1 cellular context compared by ENCODE assay signal in genomic region chr19:20661150-20661819, GRCh38.
A peak's percentile ranks its signal among the peaks of the same experiment; 100 is the strongest.
TF ChIP-seq lines count a peak whose summit lies in the region.

TSS of gene ZNF626 (minus strand) at chr19:20661571. CDS start at chr19:20661446, 125 bp downstream.

TF ChIP-seq in H1, 55 proteins besides CTCF, POLR2A, EP300 and RAD21 (continued from another document):
- TF ChIP-seq USF2 (IDR thresholded peaks at IDR 0.05; ENCODE audit: low read length) (no peak), SP1 (IDR thresholded peaks at IDR 0.05; ENCODE audit: low read depth, low read length) (peak; percentile 96), CREB1 (IDR thresholded peaks at IDR 0.05) (no peak; the same call in 1 of the 2 replicates), SP4 (IDR thresholded peaks at IDR 0.05; ENCODE audit: low read length) (0 out of 2 replicates have a peak, but pooled peaks have one; percentile 70), YY1 (IDR thresholded peaks at IDR 0.05; ENCODE audit: low read depth, low read length) (peak; percentile 62; the same call in 1 of the 2 replicates), RFX5 (IDR thresholded peaks at IDR 0.05; ENCODE audit: borderline replicate concordance, low read depth, low read length) (no peak), KDM1A (IDR thresholded peaks at IDR 0.05; ENCODE audit: borderline replicate concordance, low read length) (no peak), SAP30 (IDR thresholded peaks at IDR 0.05; ENCODE audit: insufficient read depth, insufficient replicate concordance, low read length) (no peak), PHF8 (conservative IDR thresholded peaks at IDR 0.05; ENCODE audit: low read depth, low read length) (peak; percentile 78), SRF (IDR thresholded peaks at IDR 0.05; ENCODE audit: low read depth, low read length) (no peak), BCL11A (IDR thresholded peaks at IDR 0.05; ENCODE audit: low read depth in 2 of 2, low read length in 2 of 2) (no peak), CEBPB (IDR thresholded peaks at IDR 0.05; ENCODE audit: low read depth, low read length) (no peak), CBX8 (IDR thresholded peaks at IDR 0.05; ENCODE audit: borderline replicate concordance, low read depth, low read length) (no peak), RNF2 (IDR thresholded peaks at IDR 0.05; ENCODE audit: borderline replicate concordance, low read depth, low read length, missing control alignments, poor library complexity, severe bottlenecking) (no peak), SIN3A (conservative IDR thresholded peaks at IDR 0.05 in 1 of 2, IDR thresholded peaks at IDR 0.05 in 1 of 2; ENCODE audit: low read depth in 1 of 2, low read length in 2 of 2) (no peak; a peak in 1 of 4 replicates), BACH1 (IDR thresholded peaks at IDR 0.05; ENCODE audit: low read length) (no peak), HDAC2 (IDR thresholded peaks at IDR 0.05; ENCODE audit: borderline replicate concordance in 1 of 2, low read depth in 2 of 2, low read length in 2 of 2) (no peak), FOSL1 (IDR thresholded peaks at IDR 0.05; ENCODE audit: insufficient read depth, low read depth, low read length) (no peak), TCF12 (IDR thresholded peaks at IDR 0.05; ENCODE audit: low read depth, low read length) (no peak), NRF1 (IDR thresholded peaks at IDR 0.05; ENCODE audit: low read depth, low read length) (no peak), SIX5 (IDR thresholded peaks at IDR 0.05; ENCODE audit: low read depth, low read length) (no peak), POU5F1 (IDR thresholded peaks at IDR 0.05; ENCODE audit: low read depth, low read length) (no peak), RBBP5 (IDR thresholded peaks at IDR 0.05; ENCODE audit: borderline replicate concordance, low read depth, low read length) (no peak), NANOG (IDR thresholded peaks at IDR 0.05; ENCODE audit: insufficient read depth, low read depth, low read length, poor library complexity, severe bottlenecking) (no peak), CHD7 (IDR thresholded peaks at IDR 0.05; ENCODE audit: insufficient replicate concordance, low read length) (no peak), ATF3 (IDR thresholded peaks at IDR 0.05; ENCODE audit: insufficient read depth, low read depth, low read length) (no peak), MAX (IDR thresholded peaks at IDR 0.05) (0 out of 2 replicates have a peak, but pooled peaks have one; percentile 7), JUN (IDR thresholded peaks at IDR 0.05; ENCODE audit: low read depth, low read length) (no peak), CBX5 (IDR thresholded peaks at IDR 0.05; ENCODE audit: low read depth, low read length) (no peak), CHD1 (IDR thresholded peaks at IDR 0.05; ENCODE audit: low read depth, low read length) (no peak), CTBP2 (IDR thresholded peaks at IDR 0.05; ENCODE audit: borderline replicate concordance, insufficient read depth, insufficient read length, low read length) (no peak), TAF1 (IDR thresholded peaks at IDR 0.05; ENCODE audit: low read depth, low read length) (peak; percentile 94), HDAC6 (IDR thresholded peaks at IDR 0.05; ENCODE audit: low read depth, low read length) (no peak), GTF2F1 (IDR thresholded peaks at IDR 0.05; ENCODE audit: borderline replicate concordance, low read depth, low read length) (0 out of 2 replicates have a peak, but pooled peaks have one; percentile 43), SUZ12 (IDR thresholded peaks at IDR 0.05; ENCODE audit: low read length) (no peak), TAF7 (optimal IDR thresholded peaks at IDR 0.05; ENCODE audit: borderline replicate concordance, low read depth, low read length) (peak; percentile 22), EZH2 (IDR thresholded peaks at IDR 0.05; ENCODE audit: low read depth, low read length, severe bottlenecking) (no peak), TBP (IDR thresholded peaks at IDR 0.05; ENCODE audit: low read depth, low read length) (peak; percentile 89), BRCA1 (IDR thresholded peaks at IDR 0.05; ENCODE audit: low read depth, low read length) (no peak), TEAD4 (IDR thresholded peaks at IDR 0.05; ENCODE audit: low read depth, low read length) (no peak), GABPA (IDR thresholded peaks at IDR 0.05; ENCODE audit: borderline replicate concordance, insufficient read depth, low read length) (no peak), KDM4A (IDR thresholded peaks at IDR 0.05; ENCODE audit: low read depth, low read length, severe bottlenecking) (no peak), MAFK (IDR thresholded peaks at IDR 0.05; ENCODE audit: low read depth, low read length) (no peak), KDM5A (IDR thresholded peaks at IDR 0.05; ENCODE audit: low read length) (0 out of 2 replicates have a peak, but pooled peaks have one; percentile 35), JUND (IDR thresholded peaks at IDR 0.05; ENCODE audit: low read length) (no peak), E2F6 (IDR thresholded peaks at IDR 0.05) (no peak), ATF2 (IDR thresholded peaks at IDR 0.05; ENCODE audit: low read length) (no peak), ASH2L (IDR thresholded peaks at IDR 0.05; ENCODE audit: low read length) (peak; percentile 21), SP2 (IDR thresholded peaks at IDR 0.05; ENCODE audit: low read length) (peak; percentile 50; the same call in 1 of the 2 replicates)
